In the genomic region with DNA sequence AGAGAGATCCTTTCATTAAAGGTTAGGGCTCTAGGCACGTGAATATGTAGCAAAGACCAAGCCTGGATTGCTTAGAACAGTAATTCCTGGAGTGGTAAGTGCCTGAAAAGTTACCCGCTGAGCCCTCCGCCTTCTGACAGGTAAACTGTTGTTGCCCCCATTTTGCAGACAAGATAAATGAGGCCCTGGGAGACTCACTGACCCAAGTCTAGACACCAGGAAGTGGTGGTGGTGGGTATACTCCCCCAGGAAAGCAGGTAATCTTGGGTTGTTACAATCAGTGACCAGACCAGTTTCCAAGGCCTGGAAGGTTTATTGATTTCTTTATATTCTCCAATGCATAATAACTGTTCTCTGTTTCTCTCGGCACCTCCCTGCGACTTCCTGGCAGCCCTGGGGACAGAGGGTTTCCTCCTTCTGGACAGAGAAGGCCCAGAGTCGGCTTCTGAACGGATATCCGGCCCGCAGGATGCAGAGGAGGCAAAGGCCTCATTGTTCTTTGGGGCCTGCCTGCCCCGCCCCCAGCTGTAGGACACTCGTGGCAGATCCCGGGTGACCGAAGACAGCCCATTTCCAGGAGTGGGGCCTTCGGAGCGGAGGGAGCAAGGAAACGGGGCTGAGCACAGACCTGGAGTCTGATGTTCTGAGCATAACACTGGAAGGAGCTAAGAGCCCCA, we compare ENCODE assay signal across 7 cellular contexts. TPM values are rescaled to one million over a fixed set of nuclear protein-coding genes. Genes with fewer than 3 reads are reported as not detected.
DNase-seq lines count a peak whose midpoint lies in the region; ATAC-seq and TF ChIP-seq lines count a peak whose summit lies in the region.

No MANE protein-coding gene starts in this region.

- H3K36me3 Mint-ChIP-seq in MCF 10A (ENCODE audit: insufficient read depth, unreplicated experiment) = peaks cover 2% of the 10 kb centered on the region

- peaks cover 17% of the 10 kb centered on the region for H3K4me1 Mint-ChIP-seq in MCF 10A (ENCODE audit: insufficient read depth, unreplicated experiment)

- TF ChIP-seq CTCF in MCF 10A (IDR thresholded peaks at IDR 0.05; ENCODE audit: unreplicated experiment) = no peak

- H3K27ac Mint-ChIP-seq in MCF 10A (ENCODE audit: low read depth, unreplicated experiment) = peak overlapping the region; percentile 70

- intact Hi-C loops in MCF 10A (cut with micrococcal nuclease) = loop anchor here (1.0 to 10.0 kb wide), 6 partner anchors 46 to 389 kb away; partner anchors contain the start of genes RGS10 and TIAL1

- H3K4me3 Mint-ChIP-seq in MCF 10A (ENCODE audit: unreplicated experiment) = peak overlapping the region; percentile 72

- no peak for ATAC-seq in GM18505 (IDR thresholded peaks at IDR 0.05; ENCODE audit: unreplicated experiment)
- ATAC-seq in HG03097 (IDR thresholded peaks at IDR 0.05; ENCODE audit: low FRiP score, unreplicated experiment) = peak; percentile 21

- TF ChIP-seq POLR2A in GM18505 (IDR thresholded peaks at IDR 0.05; ENCODE audit: borderline replicate concordance, extremely low read depth, insufficient read depth, insufficient read length) = peak; percentile 52

- H3K27me3 Mint-ChIP-seq in MCF 10A (ENCODE audit: insufficient read depth, unreplicated experiment) = no peaks in the 10 kb centered on the region

- TSS peak; percentile 25 for BruUV-seq in MCF 10A (replicated peaks; lab: Mats Ljungman, UMichigan)

- POLR2A ChIA-PET in MCF 10A (lab: Yijun Ruan, JAX) = interaction anchor here (0.6 to 2.3 kb wide), 19 partner anchors 8 to 1183 kb away, joined by 3 to 14 read pairs (median 5); partner anchors contain the start of gene RGS10

- no peaks in the 10 kb centered on the region for H3K9me3 Mint-ChIP-seq in MCF 10A (ENCODE audit: unreplicated experiment)

- CTCF ChIA-PET in MCF 10A (lab: Yijun Ruan, JAX) = interaction anchor here (0.6 to 8.1 kb wide), 22 partner anchors 11 to 524 kb away, joined by 3 to 116 read pairs (median 4); no protein-coding TSS in a partner anchor

- DNase-seq in SW480 (ENCODE audit: low spot score) (peak; percentile 62), MCF 10A (ENCODE audit: unreplicated experiment) (peak; percentile 18), islet precursor cell (peak; percentile 82), HPDE6-E6E7 (ENCODE audit: extremely low spot score) (no peak)
- DNase-seq in stimulated activated CD4-positive, alpha-beta T cell treated with anti-CD3 and anti-CD28 coated beads, Interleukin-12 subunit alpha, Interleukin-12 subunit beta, amount 100 ng/mL, for 48 hours (ENCODE audit: low read depth in 2 of 3, low spot score in 1 of 3) = peak in 2 of 3 donors; percentile 27 to 40

RNA-seq across cellular contexts. Expression of gene GRK5, which starts 1.3 kb away (rescaled TPM):
- 0.82 and 1.2 TPM in 2 replicates for total RNA-seq in MCF 10A (2022)

RNA-seq across cellular contexts. Expression of gene PRDX3, which starts 27.5 kb away (rescaled TPM):
- total RNA-seq in MCF 10A (2022) = 85.6 and 94.4 TPM in 2 replicates

RNA-seq across cellular contexts. Expression of gene SFXN4, which starts 40.5 kb away (rescaled TPM):
- 33.2 and 44.7 TPM in 2 replicates for total RNA-seq in MCF 10A (2022)
